In genomic region chr2:26470601-26471260, GRCh38 we compare ENCODE assay signal across 36 cellular contexts. TPM values are rescaled to one million over a fixed set of nuclear protein-coding genes. Genes with fewer than 3 reads are reported as not detected.
"Had no signal": no experiment of that assay in that cellular context is flagged by ENCODE, and none has a peak within 500 bp of the region (broad histone marks: within the 10 kb centered on the region; RNA-seq: fewer than 3 reads in every experiment).

No MANE protein-coding gene starts in this region.

- H3K9me3 ChIP-seq: adrenal gland, body of pancreas had no signal

- H3K36me3 ChIP-seq: adrenal gland, brain microvascular endothelial cell, breast epithelium had no signal

- H3K4me1 ChIP-seq: adrenal gland, body of pancreas, breast epithelium had no signal

- H3K4me3 Mint-ChIP-seq: activated B cell treated with CpG ODN at 0.5 μM for 24 hours; activated CD4-positive, alpha-beta memory T cell treated with anti-CD3 and anti-CD28 coated beads for 36 hours; activated CD4-positive, alpha-beta T cell treated with anti-CD3 and anti-CD28 coated beads, Interleukin-2, amount 10 ng/mL, durations not matched to agents 24 days and 14 days; activated CD8-positive, alpha-beta T cell treated with anti-CD3 and anti-CD28 coated beads for 36 hours; activated naive CD4-positive, alpha-beta T cell treated with anti-CD3 and anti-CD28 coated beads for 36 hours; activated naive CD8-positive, alpha-beta T cell treated with anti-CD3 and anti-CD28 coated beads for 36 hours; activated T-cell treated with anti-CD3 and anti-CD28 coated beads, Interleukin-2, amount 50 U/mL, for 4 hours; activated T-cell treated with anti-CD3 and anti-CD28 coated beads, Interleukin-2, amount 50 U/mL, for 72 hours; activated T-helper 1 cell treated with anti-CD3 and anti-CD28 coated beads, Interleukin-12 subunit alpha, Interleukin-12 subunit beta, Interleukin-2, Interleukin-4 antibody, amounts not matched to agents 30 ng/mL and 10 ng/mL and 1 ng/mL, durations not matched to agents 14 hours and 24 hours and 36 hours; activated T-helper 17 cell treated with anti-CD3 and anti-CD28 coated beads, Interleukin-2, amount 50 U/mL, for 72 hours; central memory CD8-positive, alpha-beta T cell; T-helper 1 cell treated with Interleukin-12 subunit alpha and Interleukin-12 subunit beta and Interleukin-4 antibody, amounts not matched to agents 30 μg/mL and 1 μg/mL, for 36 hours; T-helper 2 cell treated with Interferon-gamma antibody and Interleukin-4, amounts not matched to agents 5 μg/mL and 100 μg/mL, for 36 hours had no signal

- DNase-seq: activated B cell treated with CpG ODN at 0.5 μM for 24 hours; activated CD4-positive, alpha-beta memory T cell treated with anti-CD3 and anti-CD28 coated beads for 36 hours; activated CD4-positive, alpha-beta T cell treated with anti-CD3 and anti-CD28 coated beads for 4 hours; activated CD4-positive, alpha-beta T cell treated with anti-CD3 and anti-CD28 coated beads, Interleukin-2, amount 10 ng/mL, durations not matched to agents 24 days and 14 days; activated CD4-positive, alpha-beta T cell treated with anti-CD3 and anti-CD28 coated beads, Interleukin-2, amount 50 U/mL, for 1 hour; activated CD4-positive, alpha-beta T cell treated with anti-CD3 and anti-CD28 coated beads, Interleukin-2, amount 50 U/mL, for 4 hours; activated CD4-positive, CD25-positive, alpha-beta regulatory T cell treated with anti-CD3 and anti-CD28 coated beads, Interleukin-2, amount 50 U/mL, for 72 hours; activated CD8-positive, alpha-beta T cell treated with anti-CD3 and anti-CD28 coated beads for 36 hours; activated effector memory CD4-positive, alpha-beta T cell treated with anti-CD3 and anti-CD28 coated beads, Interleukin-2, amount 50 U/mL, for 16 hours; activated gamma-delta T cell treated with Interleukin-2 at 50 U/mL for 16 hours; activated naive CD4-positive, alpha-beta T cell; activated naive CD4-positive, alpha-beta T cell treated with anti-CD3 and anti-CD28 coated beads for 36 hours; activated naive CD4-positive, alpha-beta T cell treated with anti-CD3 and anti-CD28 coated beads, Interleukin-2, amount 50 U/mL, for 16 hours; activated naive CD8-positive, alpha-beta T cell treated with anti-CD3 and anti-CD28 coated beads for 36 hours; activated T-cell treated with anti-CD3 and anti-CD28 coated beads for 4 hours; activated T-cell treated with anti-CD3 and anti-CD28 coated beads, Interleukin-2, amount 50 U/mL, for 1 hour; activated T-cell treated with anti-CD3 and anti-CD28 coated beads, Interleukin-2, amount 50 U/mL, for 4 hours; activated T-cell treated with anti-CD3 and anti-CD28 coated beads, Interleukin-2, amount 50 U/mL, for 72 hours; adrenal gland; amniotic stem cell; aorta; body of pancreas; brain microvascular endothelial cell; T-helper 1 cell; T-helper 2 cell; T-helper 9 cell had no signal

- H3K27ac ChIP-seq: adrenal gland, body of pancreas, brain microvascular endothelial cell, breast epithelium, VCaP had no signal

- ATAC-seq: activated CD8-positive, alpha-beta T cell treated with anti-CD3 and anti-CD28 coated beads for 36 hours; activated naive CD4-positive, alpha-beta T cell treated with anti-CD3 and anti-CD28 coated beads, Interleukin-2, amount 50 U/mL, for 72 hours; activated T-cell treated with anti-CD3 and anti-CD28 coated beads, Interleukin-2, amount 50 U/mL, for 4 hours; activated T-cell treated with anti-CD3 and anti-CD28 coated beads, Interleukin-2, amount 50 U/mL, for 72 hours; activated T-helper 17 cell treated with anti-CD3 and anti-CD28 coated beads, Interleukin-2, amount 50 U/mL, for 72 hours; body of pancreas had no signal

- H3K4me1 Mint-ChIP-seq: activated B cell treated with CpG ODN at 0.5 μM for 24 hours; activated CD4-positive, alpha-beta T cell treated with anti-CD3 and anti-CD28 coated beads, Interleukin-2, amount 10 ng/mL, durations not matched to agents 24 days and 14 days; activated naive CD8-positive, alpha-beta T cell treated with anti-CD3 and anti-CD28 coated beads for 36 hours; activated T-helper 17 cell treated with anti-CD3 and anti-CD28 coated beads, Interleukin-2, amount 50 U/mL, for 72 hours; central memory CD8-positive, alpha-beta T cell had no signal

- H3K36me3 Mint-ChIP-seq: activated CD4-positive, alpha-beta memory T cell treated with anti-CD3 and anti-CD28 coated beads for 36 hours; activated naive CD4-positive, alpha-beta T cell treated with anti-CD3 and anti-CD28 coated beads, Interleukin-2, amount 50 U/mL, for 72 hours; activated naive CD8-positive, alpha-beta T cell treated with anti-CD3 and anti-CD28 coated beads for 36 hours had no signal

- H3K27ac Mint-ChIP-seq: activated B cell treated with CpG ODN at 0.5 μM for 24 hours; activated CD4-positive, alpha-beta memory T cell treated with anti-CD3 and anti-CD28 coated beads for 36 hours; activated CD4-positive, alpha-beta T cell treated with anti-CD3 and anti-CD28 coated beads, Interleukin-2, amount 10 ng/mL, durations not matched to agents 24 days and 14 days; activated CD8-positive, alpha-beta T cell treated with anti-CD3 and anti-CD28 coated beads for 36 hours; activated naive CD4-positive, alpha-beta T cell treated with anti-CD3 and anti-CD28 coated beads for 36 hours; activated naive CD8-positive, alpha-beta T cell treated with anti-CD3 and anti-CD28 coated beads for 36 hours; activated T-cell treated with anti-CD3 and anti-CD28 coated beads, Interleukin-2, amount 50 U/mL, for 72 hours; activated T-helper 1 cell treated with anti-CD3 and anti-CD28 coated beads, Interleukin-12 subunit alpha, Interleukin-12 subunit beta, Interleukin-2, Interleukin-4 antibody, amounts not matched to agents 30 ng/mL and 10 ng/mL and 1 ng/mL, durations not matched to agents 14 hours and 24 hours and 36 hours; activated T-helper 17 cell treated with anti-CD3 and anti-CD28 coated beads, Interleukin-2, amount 50 U/mL, for 72 hours; T-helper 1 cell treated with Interleukin-12 subunit alpha and Interleukin-12 subunit beta and Interleukin-4 antibody, amounts not matched to agents 30 μg/mL and 1 μg/mL, for 36 hours; T-helper 2 cell treated with Interferon-gamma antibody and Interleukin-4, amounts not matched to agents 5 μg/mL and 100 μg/mL, for 36 hours had no signal

- H3K9me3 Mint-ChIP-seq: activated CD4-positive, alpha-beta T cell treated with anti-CD3 and anti-CD28 coated beads, Interleukin-2, amount 10 ng/mL, durations not matched to agents 24 days and 14 days; activated T-helper 17 cell treated with anti-CD3 and anti-CD28 coated beads, Interleukin-2, amount 50 U/mL, for 72 hours; central memory CD8-positive, alpha-beta T cell had no signal

- H3K27me3 Mint-ChIP-seq: activated B cell treated with CpG ODN at 0.5 μM for 24 hours; activated CD4-positive, alpha-beta memory T cell treated with anti-CD3 and anti-CD28 coated beads for 36 hours; activated CD4-positive, alpha-beta T cell treated with anti-CD3 and anti-CD28 coated beads, Interleukin-2, amount 10 ng/mL, durations not matched to agents 24 days and 14 days; activated CD8-positive, alpha-beta T cell treated with anti-CD3 and anti-CD28 coated beads for 36 hours; activated naive CD8-positive, alpha-beta T cell treated with anti-CD3 and anti-CD28 coated beads for 36 hours; activated T-helper 17 cell treated with anti-CD3 and anti-CD28 coated beads, Interleukin-2, amount 50 U/mL, for 72 hours; central memory CD8-positive, alpha-beta T cell had no signal

- H3K27me3 ChIP-seq: adrenal gland, body of pancreas, brain microvascular endothelial cell, breast epithelium had no signal

- H3K4me3 ChIP-seq: adrenal gland, body of pancreas, breast epithelium had no signal

RNA-seq across cellular contexts. Expression of gene OTOF, which starts 7.2 kb away (rescaled TPM):
- total RNA-seq: activated B cell treated with CpG ODN at 0.5 μM for 24 hours, astrocyte, chondrocyte had no signal
